In the genomic region with DNA sequence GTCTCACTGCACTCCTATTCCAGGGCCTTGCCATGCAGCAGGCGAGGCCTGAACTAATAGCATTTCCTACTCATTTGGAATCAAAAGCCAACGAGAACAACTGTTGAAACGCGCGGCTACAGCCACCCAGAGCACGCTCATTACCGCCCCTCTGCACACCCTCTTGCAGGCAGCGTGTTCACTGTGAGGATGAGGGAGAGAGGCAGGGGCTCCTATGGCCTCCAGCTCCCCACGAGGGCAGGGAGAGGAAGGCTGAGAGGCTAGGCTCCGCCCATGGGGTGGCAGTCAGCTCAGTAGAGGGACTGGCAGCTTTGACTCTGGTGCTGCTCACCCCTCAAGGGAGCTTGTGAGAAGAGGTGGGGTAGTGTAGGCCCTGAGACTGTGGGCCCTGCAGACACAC, we compare ENCODE assay signal across 34 cellular contexts. TPM values are rescaled to one million over a fixed set of nuclear protein-coding genes. Genes with fewer than 3 reads are reported as not detected.
"Had no signal": no experiment of that assay in that cellular context is flagged by ENCODE, and none has a peak within 500 bp of the region (broad histone marks: within the 10 kb centered on the region; RNA-seq: fewer than 3 reads in every experiment).

No MANE protein-coding gene starts in this region.

- H3K9me3 ChIP-seq: ascending aorta, Peyer's patch had no signal

- H3K27ac Mint-ChIP-seq: activated CD4-positive, alpha-beta T cell treated with anti-CD3 and anti-CD28 coated beads, Interleukin-2, amount 10 ng/mL, durations not matched to agents 24 days and 14 days; activated CD8-positive, alpha-beta T cell treated with anti-CD3 and anti-CD28 coated beads for 36 hours; activated naive CD8-positive, alpha-beta T cell; activated T-cell treated with anti-CD3 and anti-CD28 coated beads, Interleukin-2, amount 50 U/mL, for 72 hours; activated T-helper 17 cell treated with anti-CD3 and anti-CD28 coated beads, Interleukin-2, amount 50 U/mL, for 72 hours; IgD-negative memory B cell had no signal

- H3K4me1 Mint-ChIP-seq: activated CD4-positive, alpha-beta T cell treated with anti-CD3 and anti-CD28 coated beads, Interleukin-2, amount 10 ng/mL, durations not matched to agents 24 days and 14 days; activated T-helper 17 cell treated with anti-CD3 and anti-CD28 coated beads, Interleukin-2, amount 50 U/mL, for 72 hours had no signal

- H3K36me3 Mint-ChIP-seq: activated naive CD8-positive, alpha-beta T cell; IgD-negative memory B cell had no signal

- H3K27me3 ChIP-seq: ascending aorta, cardiac muscle cell, Peyer's patch had no signal

- H3K4me3 Mint-ChIP-seq: activated CD4-positive, alpha-beta T cell treated with anti-CD3 and anti-CD28 coated beads, Interleukin-2, amount 10 ng/mL, durations not matched to agents 24 days and 14 days; activated CD8-positive, alpha-beta T cell treated with anti-CD3 and anti-CD28 coated beads for 36 hours; activated naive CD8-positive, alpha-beta T cell; activated T-cell treated with anti-CD3 and anti-CD28 coated beads, Interleukin-2, amount 50 U/mL, for 72 hours; activated T-helper 17 cell treated with anti-CD3 and anti-CD28 coated beads, Interleukin-2, amount 50 U/mL, for 72 hours; IgD-negative memory B cell had no signal

- H3K9me3 Mint-ChIP-seq: activated CD4-positive, alpha-beta T cell treated with anti-CD3 and anti-CD28 coated beads, Interleukin-2, amount 10 ng/mL, durations not matched to agents 24 days and 14 days; activated CD8-positive, alpha-beta T cell treated with anti-CD3 and anti-CD28 coated beads for 36 hours; activated T-cell treated with anti-CD3 and anti-CD28 coated beads, Interleukin-2, amount 50 U/mL, for 72 hours; activated T-helper 17 cell treated with anti-CD3 and anti-CD28 coated beads, Interleukin-2, amount 50 U/mL, for 72 hours had no signal

- H3K27ac ChIP-seq: ascending aorta, cardiac muscle cell, Peyer's patch had no signal

- ATAC-seq: activated CD8-positive, alpha-beta T cell treated with anti-CD3 and anti-CD28 coated beads for 36 hours; activated T-cell treated with anti-CD3 and anti-CD28 coated beads, Interleukin-2, amount 50 U/mL, for 72 hours; activated T-helper 17 cell treated with anti-CD3 and anti-CD28 coated beads, Interleukin-2, amount 50 U/mL, for 72 hours; PC-3 had no signal

- H3K4me1 ChIP-seq: ascending aorta, Peyer's patch had no signal

- H3K36me3 ChIP-seq: ascending aorta, cardiac muscle cell, Peyer's patch had no signal

- H3K27me3 Mint-ChIP-seq: activated CD4-positive, alpha-beta T cell treated with anti-CD3 and anti-CD28 coated beads, Interleukin-2, amount 10 ng/mL, durations not matched to agents 24 days and 14 days; activated CD8-positive, alpha-beta T cell treated with anti-CD3 and anti-CD28 coated beads for 36 hours; activated naive CD8-positive, alpha-beta T cell had no signal

- DNase-seq: activated CD4-positive, alpha-beta T cell treated with anti-CD3 and anti-CD28 coated beads, Interleukin-2, amount 10 ng/mL, durations not matched to agents 24 days and 14 days; activated CD4-positive, alpha-beta T cell treated with anti-CD3 and anti-CD28 coated beads, Interleukin-2, amount 50 U/mL, for 4 hours; activated CD8-positive, alpha-beta T cell treated with anti-CD3 and anti-CD28 coated beads for 36 hours; activated effector memory CD4-positive, alpha-beta T cell treated with anti-CD3 and anti-CD28 coated beads, Interleukin-2, amount 50 U/mL, for 16 hours; activated naive CD4-positive, alpha-beta T cell treated with Interleukin-2 at 50 U/mL for 16 hours; activated T-cell treated with anti-CD3 and anti-CD28 coated beads, Interleukin-2, amount 50 U/mL, for 1 hour; activated T-cell treated with anti-CD3 and anti-CD28 coated beads, Interleukin-2, amount 50 U/mL, for 72 hours; amniotic stem cell; Karpas-422; KBM-7; NCI-H1105; NCI-H1417 treated with DMSO at 0.1 percent for 48 hours; NCI-H1930; NCI-H2081 treated with DMSO at 0.1 percent for 48 hours; NCI-H226; NCI-H446 treated with DMSO at 0.1 percent for 48 hours; NCI-H524; NCI-H69; NK-92 treated with Interleukin-12 subunit alpha and Interleukin-12 subunit beta, amount 100 ng/mL, for 24 hours; PC-3; Peyer's patch; RPMI8226; SIG-M5; SW 1271; T-helper 1 cell; T-helper 2 cell; T-helper 9 cell had no signal

- H3K4me3 ChIP-seq: ascending aorta, cardiac muscle cell, Peyer's patch had no signal

RNA-seq across cellular contexts. Expression of gene LMO1, which starts 26.2 kb away (rescaled TPM):
- total RNA-seq: activated CD4-positive, alpha-beta T cell treated with anti-CD3 and anti-CD28 coated beads, Interleukin-2, amount 10 ng/mL, durations not matched to agents 24 days and 14 days; activated CD8-positive, alpha-beta memory T cell treated with anti-CD3 and anti-CD28 coated beads for 36 hours; activated CD8-positive, alpha-beta T cell treated with anti-CD3 and anti-CD28 coated beads for 36 hours; activated T-helper 17 cell treated with anti-CD3 and anti-CD28 coated beads, Interleukin-2, amount 50 U/mL, for 72 hours; ascending aorta; MCF 10A; Peyer's patch had no signal
- polyA plus RNA-seq: IgD-negative memory B cell had no signal
